Comparison of ENCODE assay signal across 22 cellular contexts in the genomic region with DNA sequence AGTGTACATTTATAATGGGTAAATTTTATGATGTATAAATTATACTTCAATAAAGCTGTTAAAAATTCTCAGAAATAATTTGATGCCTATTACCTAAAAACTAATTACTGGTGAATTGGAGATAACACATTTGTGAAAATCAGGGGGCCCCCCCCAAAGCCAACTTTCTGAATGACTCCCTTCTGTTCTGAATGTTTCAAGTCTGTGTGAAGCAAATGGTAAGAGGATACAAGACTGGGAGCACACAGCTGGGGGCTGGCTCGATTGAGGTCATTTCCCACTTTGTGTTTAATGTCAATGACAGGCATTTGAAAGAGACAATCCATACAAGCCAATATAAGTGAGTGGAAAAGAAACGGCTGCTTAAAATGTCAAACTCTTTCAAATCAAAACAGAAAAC.
DNase-seq lines count a peak whose midpoint lies in the region; ATAC-seq and TF ChIP-seq lines count a peak whose summit lies in the region.
"Had no signal": no experiment of that assay in that cellular context is flagged by ENCODE, and none has a peak within 500 bp of the region (broad histone marks: within the 10 kb centered on the region; RNA-seq: fewer than 3 reads in every experiment).

No MANE protein-coding gene starts in this region.

- H3K27me3 ChIP-seq in upper lobe of right lung: no peaks in the 10 kb centered on the region

- H3K4me1 Mint-ChIP-seq in activated naive CD4-positive, alpha-beta T cell treated with anti-CD3 and anti-CD28 coated beads for 36 hours (ENCODE audit: low read depth): peaks cover 10% of the 10 kb centered on the region
- no peaks in the 10 kb centered on the region for H3K4me1 Mint-ChIP-seq in activated T-helper 17 cell treated with anti-CD3 and anti-CD28 coated beads, Interleukin-2, amount 50 U/mL, for 72 hours

- ATAC-seq in activated T-helper 17 cell treated with anti-CD3 and anti-CD28 coated beads, Interleukin-2, amount 50 U/mL, for 72 hours (replicated peaks): peak; percentile 35
- no peak for ATAC-seq in upper lobe of right lung
- ATAC-seq in activated CD4-positive, CD25-positive, alpha-beta regulatory T cell treated with anti-CD3 and anti-CD28 coated beads, Interleukin-2, amount 50 U/mL, for 24 hours: no peak
- ATAC-seq: K562 had no signal

- DNase-seq in activated naive CD4-positive, alpha-beta T cell treated with anti-CD3 and anti-CD28 coated beads for 36 hours: peak; percentile 32
- no peak for DNase-seq in activated naive CD4-positive, alpha-beta T cell treated with Interleukin-2 at 50 U/mL for 16 hours
- DNase-seq in NCI-H2227 treated with DMSO at 0.1 percent for 48 hours (lab: John Stamatoyannopoulos, UW): peak; percentile 26
- peak; percentile 23 for DNase-seq in stimulated activated CD8-positive, alpha-beta memory T cell treated with anti-CD3 and anti-CD28 coated beads, Interleukin-4, amount 100 ng/mL, for 48 hours
- DNase-seq in upper lobe of right lung: no peak
- DNase-seq: CD4-positive, CD25-positive, alpha-beta regulatory T cell; DMS79 treated with DMSO at 0.1 percent for 48 hours; GM23248; H9; HFFc6; MM.1S; NCI-H1048; NCI-H1417 treated with DMSO at 0.1 percent for 48 hours; NCI-H187; NCI-H510A; NCI-H748 treated with DMSO at 0.1 percent for 48 hours; PC-9; RPMI8226; SHP77 had no signal

- H3K36me3 Mint-ChIP-seq in activated naive CD4-positive, alpha-beta T cell treated with anti-CD3 and anti-CD28 coated beads for 36 hours (ENCODE audit: low read depth): no peaks in the 10 kb centered on the region
- no peaks in the 10 kb centered on the region for H3K36me3 Mint-ChIP-seq in activated T-helper 17 cell treated with anti-CD3 and anti-CD28 coated beads, Interleukin-2, amount 50 U/mL, for 72 hours (ENCODE audit: low read depth)
- H3K36me3 Mint-ChIP-seq: CD4-positive, CD25-positive, alpha-beta regulatory T cell had no signal

- intact Hi-C loops in activated naive CD4-positive, alpha-beta T cell treated with anti-CD3 and anti-CD28 coated beads for 36 hours (cut with micrococcal nuclease): no loop called here
- intact Hi-C loops in upper lobe of right lung (cut with DNase I): no loop called here

- H3K36me3 ChIP-seq in upper lobe of right lung: no peaks in the 10 kb centered on the region

- no peak overlapping the region for H3K27ac ChIP-seq in upper lobe of right lung
- H3K27ac ChIP-seq: GM23248, PC-9 had no signal

- no peak overlapping the region for H3K4me3 Mint-ChIP-seq in activated naive CD4-positive, alpha-beta T cell treated with anti-CD3 and anti-CD28 coated beads for 36 hours
- H3K4me3 Mint-ChIP-seq in activated T-helper 17 cell treated with anti-CD3 and anti-CD28 coated beads, Interleukin-2, amount 50 U/mL, for 72 hours: no peak overlapping the region
- H3K4me3 Mint-ChIP-seq: CD4-positive, CD25-positive, alpha-beta regulatory T cell; H9; HFFc6 had no signal

- CTCF ChIA-PET in activated naive CD4-positive, alpha-beta T cell treated with anti-CD3 and anti-CD28 coated beads for 36 hours (lab: Charles Lee): no interaction called here

- H3K9me3 Mint-ChIP-seq in activated naive CD4-positive, alpha-beta T cell treated with anti-CD3 and anti-CD28 coated beads for 36 hours: no peaks in the 10 kb centered on the region
- no peaks in the 10 kb centered on the region for H3K9me3 Mint-ChIP-seq in activated T-helper 17 cell treated with anti-CD3 and anti-CD28 coated beads, Interleukin-2, amount 50 U/mL, for 72 hours
- H3K9me3 Mint-ChIP-seq: CD4-positive, CD25-positive, alpha-beta regulatory T cell; H9; HFFc6 had no signal

- H3K27me3 Mint-ChIP-seq in activated naive CD4-positive, alpha-beta T cell treated with anti-CD3 and anti-CD28 coated beads for 36 hours (ENCODE audit: low read depth): no peaks in the 10 kb centered on the region
- no peaks in the 10 kb centered on the region for H3K27me3 Mint-ChIP-seq in activated T-helper 17 cell treated with anti-CD3 and anti-CD28 coated beads, Interleukin-2, amount 50 U/mL, for 72 hours
- H3K27me3 Mint-ChIP-seq: CD4-positive, CD25-positive, alpha-beta regulatory T cell had no signal

- no peak overlapping the region for H3K27ac Mint-ChIP-seq in activated naive CD4-positive, alpha-beta T cell treated with anti-CD3 and anti-CD28 coated beads for 36 hours
- H3K27ac Mint-ChIP-seq in activated T-helper 17 cell treated with anti-CD3 and anti-CD28 coated beads, Interleukin-2, amount 50 U/mL, for 72 hours: no peak overlapping the region
- H3K27ac Mint-ChIP-seq: CD4-positive, CD25-positive, alpha-beta regulatory T cell; H9; HFFc6 had no signal

- no peak overlapping the region for H3K4me3 ChIP-seq in upper lobe of right lung
- H3K4me3 ChIP-seq: GM23248, K562, PC-9 had no signal

- no peaks in the 10 kb centered on the region for H3K9me3 ChIP-seq in upper lobe of right lung

- no peaks in the 10 kb centered on the region for H3K4me1 ChIP-seq in upper lobe of right lung

- no peak for TF ChIP-seq CTCF in upper lobe of right lung (IDR thresholded peaks at IDR 0.05)

Comparison
In these comparisons a context has a peak if more than half of its experiments do, and no peak if none do; other contexts are left out.
1. DNase-seq: peak in activated naive CD4-positive, alpha-beta T cell treated with anti-CD3 and anti-CD28 coated beads for 36 hours (single experiment), NCI-H2227 treated with DMSO at 0.1 percent for 48 hours (single experiment) and stimulated activated CD8-positive, alpha-beta memory T cell treated with anti-CD3 and anti-CD28 coated beads, Interleukin-4, amount 100 ng/mL, for 48 hours (single experiment); none in activated naive CD4-positive, alpha-beta T cell treated with Interleukin-2 at 50 U/mL for 16 hours (single experiment) and upper lobe of right lung (single experiment).